In the genomic region with DNA sequence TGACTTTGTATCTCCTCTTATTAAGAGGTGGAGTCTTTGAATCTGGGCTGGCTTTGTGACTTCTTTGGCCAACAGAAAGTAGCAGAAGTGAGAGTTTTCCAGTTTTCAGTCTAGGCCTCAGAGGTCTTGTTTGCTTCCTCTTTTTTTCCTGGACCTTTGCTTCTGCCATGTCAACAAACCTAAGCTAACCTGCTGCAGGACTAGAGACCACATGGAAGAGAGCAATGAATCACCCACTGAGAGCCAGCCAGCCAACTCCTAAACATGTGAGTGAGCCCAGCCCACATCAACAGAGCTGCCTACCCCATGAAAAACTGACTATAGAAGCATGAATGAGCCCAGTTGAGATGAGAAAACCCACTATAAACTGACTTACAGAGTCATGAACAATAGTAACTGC, we compare ENCODE assay signal across 1 cellular context.
TF ChIP-seq lines count a peak whose summit lies in the region.

No MANE protein-coding gene starts in this region.

TF ChIP-seq in HepG2, 621 proteins besides CTCF, POLR2A, EP300 and RAD21 (continued from another document and continues in another):
- TF ChIP-seq, protein P1, sequence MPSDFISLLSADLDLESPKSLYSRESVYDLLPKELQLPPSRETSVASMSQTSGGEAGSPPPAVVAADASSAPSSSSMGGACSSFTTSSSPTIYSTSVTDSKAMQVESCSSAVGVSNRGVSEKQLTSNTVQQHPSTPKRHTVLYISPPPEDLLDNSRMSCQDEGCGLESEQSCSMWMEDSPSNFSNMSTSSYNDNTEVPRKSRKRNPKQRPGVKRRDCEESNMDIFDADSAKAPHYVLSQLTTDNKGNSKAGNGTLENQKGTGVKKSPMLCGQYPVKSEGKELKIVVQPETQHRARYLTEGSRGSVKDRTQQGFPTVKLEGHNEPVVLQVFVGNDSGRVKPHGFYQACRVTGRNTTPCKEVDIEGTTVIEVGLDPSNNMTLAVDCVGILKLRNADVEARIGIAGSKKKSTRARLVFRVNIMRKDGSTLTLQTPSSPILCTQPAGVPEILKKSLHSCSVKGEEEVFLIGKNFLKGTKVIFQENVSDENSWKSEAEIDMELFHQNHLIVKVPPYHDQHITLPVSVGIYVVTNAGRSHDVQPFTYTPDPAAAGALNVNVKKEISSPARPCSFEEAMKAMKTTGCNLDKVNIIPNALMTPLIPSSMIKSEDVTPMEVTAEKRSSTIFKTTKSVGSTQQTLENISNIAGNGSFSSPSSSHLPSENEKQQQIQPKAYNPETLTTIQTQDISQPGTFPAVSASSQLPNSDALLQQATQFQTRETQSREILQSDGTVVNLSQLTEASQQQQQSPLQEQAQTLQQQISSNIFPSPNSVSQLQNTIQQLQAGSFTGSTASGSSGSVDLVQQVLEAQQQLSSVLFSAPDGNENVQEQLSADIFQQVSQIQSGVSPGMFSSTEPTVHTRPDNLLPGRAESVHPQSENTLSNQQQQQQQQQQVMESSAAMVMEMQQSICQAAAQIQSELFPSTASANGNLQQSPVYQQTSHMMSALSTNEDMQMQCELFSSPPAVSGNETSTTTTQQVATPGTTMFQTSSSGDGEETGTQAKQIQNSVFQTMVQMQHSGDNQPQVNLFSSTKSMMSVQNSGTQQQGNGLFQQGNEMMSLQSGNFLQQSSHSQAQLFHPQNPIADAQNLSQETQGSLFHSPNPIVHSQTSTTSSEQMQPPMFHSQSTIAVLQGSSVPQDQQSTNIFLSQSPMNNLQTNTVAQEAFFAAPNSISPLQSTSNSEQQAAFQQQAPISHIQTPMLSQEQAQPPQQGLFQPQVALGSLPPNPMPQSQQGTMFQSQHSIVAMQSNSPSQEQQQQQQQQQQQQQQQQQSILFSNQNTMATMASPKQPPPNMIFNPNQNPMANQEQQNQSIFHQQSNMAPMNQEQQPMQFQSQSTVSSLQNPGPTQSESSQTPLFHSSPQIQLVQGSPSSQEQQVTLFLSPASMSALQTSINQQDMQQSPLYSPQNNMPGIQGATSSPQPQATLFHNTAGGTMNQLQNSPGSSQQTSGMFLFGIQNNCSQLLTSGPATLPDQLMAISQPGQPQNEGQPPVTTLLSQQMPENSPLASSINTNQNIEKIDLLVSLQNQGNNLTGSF (CRISPR knock-in tag; IDR thresholded peaks at IDR 0.05) = no peak
- TF ChIP-seq, protein P2, sequence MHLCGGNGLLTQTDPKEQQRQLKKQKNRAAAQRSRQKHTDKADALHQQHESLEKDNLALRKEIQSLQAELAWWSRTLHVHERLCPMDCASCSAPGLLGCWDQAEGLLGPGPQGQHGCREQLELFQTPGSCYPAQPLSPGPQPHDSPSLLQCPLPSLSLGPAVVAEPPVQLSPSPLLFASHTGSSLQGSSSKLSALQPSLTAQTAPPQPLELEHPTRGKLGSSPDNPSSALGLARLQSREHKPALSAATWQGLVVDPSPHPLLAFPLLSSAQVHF (CRISPR knock-in tag; IDR thresholded peaks at IDR 0.05) = no peak
- TF ChIP-seq ZBTB1 (CRISPR knock-in tag; IDR thresholded peaks at IDR 0.05; ENCODE audit: borderline replicate concordance) (no peak), ZFYVE20 (CRISPR knock-in tag; IDR thresholded peaks at IDR 0.05; ENCODE audit: borderline replicate concordance, low read depth) (no peak), ZNF468 (CRISPR knock-in tag; IDR thresholded peaks at IDR 0.05) (no peak), ZNF569 (CRISPR knock-in tag; IDR thresholded peaks at IDR 0.05; ENCODE audit: borderline replicate concordance) (no peak), ZNF260 (CRISPR knock-in tag; IDR thresholded peaks at IDR 0.05; ENCODE audit: borderline replicate concordance, low read depth) (no peak), JUNB (CRISPR knock-in tag; IDR thresholded peaks at IDR 0.05; ENCODE audit: borderline replicate concordance) (no peak), GPN1 (CRISPR knock-in tag; IDR thresholded peaks at IDR 0.05; ENCODE audit: borderline replicate concordance) (no peak), TBL1XR1 (IDR thresholded peaks at IDR 0.05; ENCODE audit: borderline replicate concordance, low read length, partially characterized antibody) (no peak), POGZ (CRISPR knock-in tag; IDR thresholded peaks at IDR 0.05) (peak; percentile 66), SAP130 (CRISPR knock-in tag; IDR thresholded peaks at IDR 0.05; ENCODE audit: low read depth) (peak; percentile 82), SP5 (CRISPR knock-in tag; IDR thresholded peaks at IDR 0.05; ENCODE audit: borderline replicate concordance, low read depth) (no peak), ZFP82 (CRISPR knock-in tag; IDR thresholded peaks at IDR 0.05; ENCODE audit: borderline replicate concordance) (no peak), ZFP36L1 (CRISPR knock-in tag; IDR thresholded peaks at IDR 0.05) (no peak), NCOA2 (CRISPR knock-in tag; IDR thresholded peaks at IDR 0.05) (no peak), TOPORS (CRISPR knock-in tag; IDR thresholded peaks at IDR 0.05) (no peak), ZNF660 (CRISPR knock-in tag; IDR thresholded peaks at IDR 0.05; ENCODE audit: borderline replicate concordance, low read depth) (no peak), KAT7 (CRISPR knock-in tag; IDR thresholded peaks at IDR 0.05; ENCODE audit: borderline replicate concordance) (no peak), GATA4 (IDR thresholded peaks at IDR 0.05; ENCODE audit: borderline replicate concordance, low read depth) (no peak), ZNF891 (CRISPR knock-in tag; IDR thresholded peaks at IDR 0.05) (no peak), NFE2L1 (CRISPR knock-in tag; IDR thresholded peaks at IDR 0.05; ENCODE audit: borderline replicate concordance) (no peak), RBFOX2 (IDR thresholded peaks at IDR 0.05; ENCODE audit: low read depth, low read length) (no peak), MTA3 (CRISPR knock-in tag; IDR thresholded peaks at IDR 0.05) (no peak), HNRNPUL1 (IDR thresholded peaks at IDR 0.05; ENCODE audit: low read depth, low read length) (no peak), ZSCAN9 (CRISPR knock-in tag; IDR thresholded peaks at IDR 0.05; ENCODE audit: borderline replicate concordance) (no peak), BCL6 (CRISPR knock-in tag; IDR thresholded peaks at IDR 0.05) (no peak), NAIF1 (CRISPR knock-in tag; IDR thresholded peaks at IDR 0.05; ENCODE audit: borderline replicate concordance) (no peak), SP4 (CRISPR knock-in tag; IDR thresholded peaks at IDR 0.05) (no peak), ZNF451 (CRISPR knock-in tag; IDR thresholded peaks at IDR 0.05) (no peak), ISX (CRISPR knock-in tag; conservative IDR thresholded peaks at IDR 0.05) (no peak), ZNF75D (CRISPR knock-in tag; IDR thresholded peaks at IDR 0.05; ENCODE audit: borderline replicate concordance) (no peak), CCDC6 (CRISPR knock-in tag; IDR thresholded peaks at IDR 0.05) (no peak), ESRRA (CRISPR knock-in tag; IDR thresholded peaks at IDR 0.05; ENCODE audit: low read depth) (no peak)
- TF ChIP-seq, protein P3, sequence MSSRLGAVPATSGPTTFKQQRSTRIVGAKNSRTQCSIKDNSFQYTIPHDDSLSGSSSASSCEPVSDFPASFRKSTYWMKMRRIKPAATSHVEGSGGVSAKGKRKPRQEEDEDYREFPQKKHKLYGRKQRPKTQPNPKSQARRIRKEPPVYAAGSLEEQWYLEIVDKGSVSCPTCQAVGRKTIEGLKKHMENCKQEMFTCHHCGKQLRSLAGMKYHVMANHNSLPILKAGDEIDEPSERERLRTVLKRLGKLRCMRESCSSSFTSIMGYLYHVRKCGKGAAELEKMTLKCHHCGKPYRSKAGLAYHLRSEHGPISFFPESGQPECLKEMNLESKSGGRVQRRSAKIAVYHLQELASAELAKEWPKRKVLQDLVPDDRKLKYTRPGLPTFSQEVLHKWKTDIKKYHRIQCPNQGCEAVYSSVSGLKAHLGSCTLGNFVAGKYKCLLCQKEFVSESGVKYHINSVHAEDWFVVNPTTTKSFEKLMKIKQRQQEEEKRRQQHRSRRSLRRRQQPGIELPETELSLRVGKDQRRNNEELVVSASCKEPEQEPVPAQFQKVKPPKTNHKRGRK (CRISPR knock-in tag; IDR thresholded peaks at IDR 0.05) = no peak
- TF ChIP-seq, protein P4, sequence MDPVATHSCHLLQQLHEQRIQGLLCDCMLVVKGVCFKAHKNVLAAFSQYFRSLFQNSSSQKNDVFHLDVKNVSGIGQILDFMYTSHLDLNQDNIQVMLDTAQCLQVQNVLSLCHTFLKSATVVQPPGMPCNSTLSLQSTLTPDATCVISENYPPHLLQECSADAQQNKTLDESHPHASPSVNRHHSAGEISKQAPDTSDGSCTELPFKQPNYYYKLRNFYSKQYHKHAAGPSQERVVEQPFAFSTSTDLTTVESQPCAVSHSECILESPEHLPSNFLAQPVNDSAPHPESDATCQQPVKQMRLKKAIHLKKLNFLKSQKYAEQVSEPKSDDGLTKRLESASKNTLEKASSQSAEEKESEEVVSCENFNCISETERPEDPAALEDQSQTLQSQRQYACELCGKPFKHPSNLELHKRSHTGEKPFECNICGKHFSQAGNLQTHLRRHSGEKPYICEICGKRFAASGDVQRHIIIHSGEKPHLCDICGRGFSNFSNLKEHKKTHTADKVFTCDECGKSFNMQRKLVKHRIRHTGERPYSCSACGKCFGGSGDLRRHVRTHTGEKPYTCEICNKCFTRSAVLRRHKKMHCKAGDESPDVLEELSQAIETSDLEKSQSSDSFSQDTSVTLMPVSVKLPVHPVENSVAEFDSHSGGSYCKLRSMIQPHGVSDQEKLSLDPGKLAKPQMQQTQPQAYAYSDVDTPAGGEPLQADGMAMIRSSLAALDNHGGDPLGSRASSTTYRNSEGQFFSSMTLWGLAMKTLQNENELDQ (CRISPR knock-in tag; IDR thresholded peaks at IDR 0.05; ENCODE audit: borderline replicate concordance) = no peak
- TF ChIP-seq, protein P5, sequence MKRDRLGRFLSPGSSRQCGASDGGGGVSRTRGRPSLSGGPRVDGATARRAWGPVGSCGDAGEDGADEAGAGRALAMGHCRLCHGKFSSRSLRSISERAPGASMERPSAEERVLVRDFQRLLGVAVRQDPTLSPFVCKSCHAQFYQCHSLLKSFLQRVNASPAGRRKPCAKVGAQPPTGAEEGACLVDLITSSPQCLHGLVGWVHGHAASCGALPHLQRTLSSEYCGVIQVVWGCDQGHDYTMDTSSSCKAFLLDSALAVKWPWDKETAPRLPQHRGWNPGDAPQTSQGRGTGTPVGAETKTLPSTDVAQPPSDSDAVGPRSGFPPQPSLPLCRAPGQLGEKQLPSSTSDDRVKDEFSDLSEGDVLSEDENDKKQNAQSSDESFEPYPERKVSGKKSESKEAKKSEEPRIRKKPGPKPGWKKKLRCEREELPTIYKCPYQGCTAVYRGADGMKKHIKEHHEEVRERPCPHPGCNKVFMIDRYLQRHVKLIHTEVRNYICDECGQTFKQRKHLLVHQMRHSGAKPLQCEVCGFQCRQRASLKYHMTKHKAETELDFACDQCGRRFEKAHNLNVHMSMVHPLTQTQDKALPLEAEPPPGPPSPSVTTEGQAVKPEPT (CRISPR knock-in tag; IDR thresholded peaks at IDR 0.05; ENCODE audit: low read depth) = no peak
- TF ChIP-seq, protein P6, sequence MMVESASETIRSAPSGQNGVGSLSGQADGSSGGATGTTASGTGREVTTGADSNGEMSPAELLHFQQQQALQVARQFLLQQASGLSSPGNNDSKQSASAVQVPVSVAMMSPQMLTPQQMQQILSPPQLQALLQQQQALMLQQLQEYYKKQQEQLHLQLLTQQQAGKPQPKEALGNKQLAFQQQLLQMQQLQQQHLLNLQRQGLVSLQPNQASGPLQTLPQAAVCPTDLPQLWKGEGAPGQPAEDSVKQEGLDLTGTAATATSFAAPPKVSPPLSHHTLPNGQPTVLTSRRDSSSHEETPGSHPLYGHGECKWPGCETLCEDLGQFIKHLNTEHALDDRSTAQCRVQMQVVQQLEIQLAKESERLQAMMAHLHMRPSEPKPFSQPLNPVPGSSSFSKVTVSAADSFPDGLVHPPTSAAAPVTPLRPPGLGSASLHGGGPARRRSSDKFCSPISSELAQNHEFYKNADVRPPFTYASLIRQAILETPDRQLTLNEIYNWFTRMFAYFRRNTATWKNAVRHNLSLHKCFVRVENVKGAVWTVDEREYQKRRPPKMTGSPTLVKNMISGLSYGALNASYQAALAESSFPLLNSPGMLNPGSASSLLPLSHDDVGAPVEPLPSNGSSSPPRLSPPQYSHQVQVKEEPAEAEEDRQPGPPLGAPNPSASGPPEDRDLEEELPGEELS (CRISPR knock-in tag; IDR thresholded peaks at IDR 0.05) = 0 out of 2 replicates have a peak, but pooled peaks have one; percentile 14
- TF ChIP-seq, protein P7, sequence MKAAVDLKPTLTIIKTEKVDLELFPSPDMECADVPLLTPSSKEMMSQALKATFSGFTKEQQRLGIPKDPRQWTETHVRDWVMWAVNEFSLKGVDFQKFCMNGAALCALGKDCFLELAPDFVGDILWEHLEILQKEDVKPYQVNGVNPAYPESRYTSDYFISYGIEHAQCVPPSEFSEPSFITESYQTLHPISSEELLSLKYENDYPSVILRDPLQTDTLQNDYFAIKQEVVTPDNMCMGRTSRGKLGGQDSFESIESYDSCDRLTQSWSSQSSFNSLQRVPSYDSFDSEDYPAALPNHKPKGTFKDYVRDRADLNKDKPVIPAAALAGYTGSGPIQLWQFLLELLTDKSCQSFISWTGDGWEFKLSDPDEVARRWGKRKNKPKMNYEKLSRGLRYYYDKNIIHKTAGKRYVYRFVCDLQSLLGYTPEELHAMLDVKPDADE (CRISPR knock-in tag; IDR thresholded peaks at IDR 0.05) = no peak
- TF ChIP-seq, protein P8, sequence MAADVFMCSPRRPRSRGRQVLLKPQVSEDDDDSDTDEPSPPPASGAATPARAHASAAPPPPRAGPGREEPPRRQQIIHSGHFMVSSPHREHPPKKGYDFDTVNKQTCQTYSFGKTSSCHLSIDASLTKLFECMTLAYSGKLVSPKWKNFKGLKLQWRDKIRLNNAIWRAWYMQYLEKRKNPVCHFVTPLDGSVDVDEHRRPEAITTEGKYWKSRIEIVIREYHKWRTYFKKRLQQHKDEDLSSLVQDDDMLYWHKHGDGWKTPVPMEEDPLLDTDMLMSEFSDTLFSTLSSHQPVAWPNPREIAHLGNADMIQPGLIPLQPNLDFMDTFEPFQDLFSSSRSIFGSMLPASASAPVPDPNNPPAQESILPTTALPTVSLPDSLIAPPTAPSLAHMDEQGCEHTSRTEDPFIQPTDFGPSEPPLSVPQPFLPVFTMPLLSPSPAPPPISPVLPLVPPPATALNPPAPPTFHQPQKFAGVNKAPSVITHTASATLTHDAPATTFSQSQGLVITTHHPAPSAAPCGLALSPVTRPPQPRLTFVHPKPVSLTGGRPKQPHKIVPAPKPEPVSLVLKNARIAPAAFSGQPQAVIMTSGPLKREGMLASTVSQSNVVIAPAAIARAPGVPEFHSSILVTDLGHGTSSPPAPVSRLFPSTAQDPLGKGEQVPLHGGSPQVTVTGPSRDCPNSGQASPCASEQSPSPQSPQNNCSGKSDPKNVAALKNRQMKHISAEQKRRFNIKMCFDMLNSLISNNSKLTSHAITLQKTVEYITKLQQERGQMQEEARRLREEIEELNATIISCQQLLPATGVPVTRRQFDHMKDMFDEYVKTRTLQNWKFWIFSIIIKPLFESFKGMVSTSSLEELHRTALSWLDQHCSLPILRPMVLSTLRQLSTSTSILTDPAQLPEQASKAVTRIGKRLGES (CRISPR knock-in tag; IDR thresholded peaks at IDR 0.05; ENCODE audit: borderline replicate concordance) = no peak
- TF ChIP-seq, protein P9, sequence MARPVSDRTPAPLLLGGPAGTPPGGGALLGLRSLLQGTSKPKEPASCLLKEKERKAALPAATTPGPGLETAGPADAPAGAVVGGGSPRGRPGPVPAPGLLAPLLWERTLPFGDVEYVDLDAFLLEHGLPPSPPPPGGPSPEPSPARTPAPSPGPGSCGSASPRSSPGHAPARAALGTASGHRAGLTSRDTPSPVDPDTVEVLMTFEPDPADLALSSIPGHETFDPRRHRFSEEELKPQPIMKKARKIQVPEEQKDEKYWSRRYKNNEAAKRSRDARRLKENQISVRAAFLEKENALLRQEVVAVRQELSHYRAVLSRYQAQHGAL (CRISPR knock-in tag; IDR thresholded peaks at IDR 0.05; ENCODE audit: not compliant biosample characterization) = no peak
